ENCODE assay signal across 23 cellular contexts in the genomic region with DNA sequence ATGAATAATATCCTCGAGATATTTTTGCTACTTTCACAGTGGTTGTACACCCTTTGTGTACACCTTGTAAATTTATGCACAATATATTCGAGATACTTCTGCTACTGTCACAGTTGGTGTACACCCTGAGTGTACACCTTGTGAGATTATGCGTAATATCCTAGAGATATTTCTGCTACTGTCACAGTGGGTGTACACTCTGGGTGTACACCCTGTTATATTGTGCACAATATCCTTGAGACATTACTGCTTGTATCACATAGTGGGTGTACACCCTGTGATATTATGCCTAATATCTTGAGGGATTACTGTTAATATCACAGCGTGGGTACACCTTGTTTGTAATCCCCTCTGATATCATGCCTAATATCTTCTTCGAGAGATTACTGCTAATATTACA.
"Had no signal": no experiment of that assay in that cellular context is flagged by ENCODE, and none has a peak within 500 bp of the region (broad histone marks: within the 10 kb centered on the region; RNA-seq: fewer than 3 reads in every experiment).

No MANE protein-coding gene starts in this region.

- H3K9me3 Mint-ChIP-seq: immature natural killer cell; mesothelial cell of epicardium; naive B cell; natural killer cell treated with Interleukin-12 subunit alpha and Interleukin-12 subunit beta and Interleukin-15 and Interleukin-18, amount 100 ng/mL, for 72 hours; stimulated activated naive B cell treated with anti-CD40 and anti-IgM and Interleukin-4, amounts not matched to agents 10 μg/mL and 1 μg/mL and 100 μg/mL, for 72 hours; stimulated activated naive CD8-positive, alpha-beta T cell treated with anti-CD3 and anti-CD28 coated beads, Interleukin-15, Interleukin-2, amounts not matched to agents 100 ng/mL and 50 ng/mL, for 24 hours; type B pancreatic cell had no signal

- H3K4me1 Mint-ChIP-seq: immature natural killer cell; mesothelial cell of epicardium; naive B cell; stimulated activated naive B cell treated with anti-CD40 and anti-IgM and Interleukin-4, amounts not matched to agents 10 μg/mL and 1 μg/mL and 100 μg/mL, for 72 hours had no signal

- ATAC-seq: left colon; left lung; lower lobe of right lung; right lobe of liver; stimulated activated naive B cell treated with anti-CD40 and anti-IgM and Interleukin-4, amounts not matched to agents 10 μg/mL and 1 μg/mL and 100 μg/mL, for 72 hours had no signal

- H3K27me3 Mint-ChIP-seq: naive B cell; natural killer cell treated with Interleukin-12 subunit alpha and Interleukin-12 subunit beta and Interleukin-15 and Interleukin-18, amount 100 ng/mL, for 72 hours; stimulated activated naive B cell treated with anti-CD40 and anti-IgM and Interleukin-4, amounts not matched to agents 10 μg/mL and 1 μg/mL and 100 μg/mL, for 72 hours; stimulated activated naive CD8-positive, alpha-beta T cell treated with anti-CD3 and anti-CD28 coated beads, Interleukin-15, Interleukin-2, amounts not matched to agents 100 ng/mL and 50 ng/mL, for 24 hours; type B pancreatic cell had no signal

- H3K4me3 Mint-ChIP-seq: immature natural killer cell; mesothelial cell of epicardium; naive B cell; natural killer cell treated with Interleukin-12 subunit alpha and Interleukin-12 subunit beta and Interleukin-15 and Interleukin-18, amount 100 ng/mL, for 72 hours; stimulated activated naive B cell treated with anti-CD40 and anti-IgM and Interleukin-4, amounts not matched to agents 10 μg/mL and 1 μg/mL and 100 μg/mL, for 72 hours; stimulated activated naive CD8-positive, alpha-beta T cell treated with anti-CD3 and anti-CD28 coated beads, Interleukin-15, Interleukin-2, amounts not matched to agents 100 ng/mL and 50 ng/mL, for 24 hours; type B pancreatic cell had no signal

- FAIRE-seq: islet of Langerhans, kidney had no signal

- DNase-seq: hypothalamus; immature natural killer cell; kidney; left colon; left lung; lower lobe of right lung; mammary epithelial cell; mesendoderm; naive B cell; ovary; right lobe of liver; stimulated activated CD4-positive, alpha-beta T cell treated with anti-CD3 and anti-CD28 coated beads, Interleukin-1b, Interleukin-23, amount 100 ng/mL, for 48 hours; stimulated activated CD4-positive, alpha-beta T cell treated with anti-CD3 and anti-CD28 coated beads, Interleukin-2, amount 100 ng/mL, for 48 hours; stimulated activated CD4-positive, alpha-beta T cell treated with anti-CD3 and anti-CD28 coated beads, Interleukin-4, amount 100 ng/mL, for 4 hours; stimulated activated CD8-positive, alpha-beta memory T cell treated with anti-CD3 and anti-CD28 coated beads, Interleukin-4, amount 100 ng/mL, for 48 hours; stimulated activated naive B cell treated with anti-CD40 and anti-IgM and Interleukin-4, amounts not matched to agents 10 μg/mL and 1 μg/mL and 100 μg/mL, for 72 hours; substantia nigra had no signal

- H3K27ac Mint-ChIP-seq: immature natural killer cell; mesothelial cell of epicardium; naive B cell; natural killer cell treated with Interleukin-12 subunit alpha and Interleukin-12 subunit beta and Interleukin-15 and Interleukin-18, amount 100 ng/mL, for 72 hours; progenitor cell of endocrine pancreas; stimulated activated naive B cell treated with anti-CD40 and anti-IgM and Interleukin-4, amounts not matched to agents 10 μg/mL and 1 μg/mL and 100 μg/mL, for 72 hours; stimulated activated naive CD8-positive, alpha-beta T cell treated with anti-CD3 and anti-CD28 coated beads, Interleukin-15, Interleukin-2, amounts not matched to agents 100 ng/mL and 50 ng/mL, for 24 hours; type B pancreatic cell had no signal

- H3K36me3 Mint-ChIP-seq: immature natural killer cell; mesothelial cell of epicardium; naive B cell; natural killer cell treated with Interleukin-12 subunit alpha and Interleukin-12 subunit beta and Interleukin-15 and Interleukin-18, amount 100 ng/mL, for 72 hours; stimulated activated naive B cell treated with anti-CD40 and anti-IgM and Interleukin-4, amounts not matched to agents 10 μg/mL and 1 μg/mL and 100 μg/mL, for 72 hours; type B pancreatic cell had no signal
